ENCODE assay signal across 23 cellular contexts in genomic region chr1:209134001-209134400, GRCh38.
DNase-seq lines count a peak whose midpoint lies in the region; ATAC-seq and TF ChIP-seq lines count a peak whose summit lies in the region.
"Had no signal": no experiment of that assay in that cellular context is flagged by ENCODE, and none has a peak within 500 bp of the region (broad histone marks: within the 10 kb centered on the region; RNA-seq: fewer than 3 reads in every experiment).

No MANE protein-coding gene starts in this region.

- peak overlapping the region; percentile 83 for H3K27ac ChIP-seq in MM.1S (ENCODE audit: low read length)
- H3K27ac ChIP-seq: body of pancreas, C4-2B, SK-N-MC had no signal

- ATAC-seq in GM18873 (IDR thresholded peaks at IDR 0.05; ENCODE audit: low FRiP score, unreplicated experiment) (peak; percentile 83), GM21619 (IDR thresholded peaks at IDR 0.05; ENCODE audit: unreplicated experiment) (peak; percentile 63), GM19328 (IDR thresholded peaks at IDR 0.05; ENCODE audit: unreplicated experiment) (no peak)
- ATAC-seq: body of pancreas; natural killer cell; stimulated activated naive CD8-positive, alpha-beta T cell treated with anti-CD3 and anti-CD28 coated beads, Interleukin-15, amount 100 ng/mL, for 72 hours had no signal

- H3K27ac Mint-ChIP-seq in T-helper 2 cell treated with Interferon-gamma antibody and Interleukin-4, amounts not matched to agents 5 μg/mL and 100 μg/mL, for 36 hours, result no peak overlapping the region
- H3K27ac Mint-ChIP-seq: activated naive CD8-positive, alpha-beta T cell treated with anti-CD3 and anti-CD28 coated beads for 36 hours; natural killer cell; stimulated activated naive CD8-positive, alpha-beta T cell treated with anti-CD3 and anti-CD28 coated beads, Interleukin-15, amount 100 ng/mL, for 72 hours had no signal

- no peak overlapping the region for H3K4me3 Mint-ChIP-seq in T-helper 2 cell treated with Interferon-gamma antibody and Interleukin-4, amounts not matched to agents 5 μg/mL and 100 μg/mL, for 36 hours
- H3K4me3 Mint-ChIP-seq: activated naive CD8-positive, alpha-beta T cell treated with anti-CD3 and anti-CD28 coated beads for 36 hours; natural killer cell; stimulated activated naive CD8-positive, alpha-beta T cell treated with anti-CD3 and anti-CD28 coated beads, Interleukin-15, amount 100 ng/mL, for 72 hours had no signal

- H3K9ac ChIP-seq in MM.1S (ENCODE audit: low read length), result peak overlapping the region; percentile 26; the same call in 1 of the 2 replicates

- DNase-seq in GM12865 (ENCODE audit: low read depth) (peak; percentile 83), MM.1S (peak; percentile 65), GF-D8 (lab: John Stamatoyannopoulos, UW) (no peak), foreskin melanocyte (no peak)
- DNase-seq in T-helper 2 cell treated with Interferon-gamma antibody and Interleukin-4, amounts not matched to agents 5 μg/mL and 100 μg/mL, for 36 hours (ENCODE audit: low spot score), result no peak
- DNase-seq: ACHN; activated CD4-positive, CD25-positive, alpha-beta regulatory T cell treated with anti-CD3 and anti-CD28 coated beads, Interleukin-2, amount 50 U/mL, for 72 hours; activated naive CD8-positive, alpha-beta T cell treated with anti-CD3 and anti-CD28 coated beads for 36 hours; body of pancreas; GDM1; hippocampal formation; mesenchymal stem cell; natural killer cell; NCI-H1092; NCI-H2107; stimulated activated CD4-positive, alpha-beta T cell treated with anti-CD3 and anti-CD28 coated beads, Interleukin-2, amount 100 ng/mL, for 24 hours; stimulated activated naive CD8-positive, alpha-beta T cell treated with anti-CD3 and anti-CD28 coated beads, Interleukin-15, amount 100 ng/mL, for 72 hours; T-helper 9 cell had no signal

- H3F3A ChIP-seq in MM.1S (ENCODE audit: insufficient read depth, low read length), result peaks cover 39% of the 10 kb centered on the region

- H3K4me1 ChIP-seq in MM.1S (ENCODE audit: low read length), result peaks cover 42% of the 10 kb centered on the region
- H3K4me1 ChIP-seq: body of pancreas had no signal

- H3K4me3 ChIP-seq in GM12865 (ENCODE audit: low read depth, low read length) (no peak overlapping the region), MM.1S (ENCODE audit: low read length) (no peak overlapping the region)
- H3K4me3 ChIP-seq: body of pancreas, SK-N-MC had no signal

- no peaks in the 10 kb centered on the region for H3K4me1 Mint-ChIP-seq in T-helper 2 cell treated with Interferon-gamma antibody and Interleukin-4, amounts not matched to agents 5 μg/mL and 100 μg/mL, for 36 hours (ENCODE audit: low read depth)
- H3K4me1 Mint-ChIP-seq: activated naive CD8-positive, alpha-beta T cell treated with anti-CD3 and anti-CD28 coated beads for 36 hours; natural killer cell; stimulated activated naive CD8-positive, alpha-beta T cell treated with anti-CD3 and anti-CD28 coated beads, Interleukin-15, amount 100 ng/mL, for 72 hours had no signal

- H3K27me3 Mint-ChIP-seq in T-helper 2 cell treated with Interferon-gamma antibody and Interleukin-4, amounts not matched to agents 5 μg/mL and 100 μg/mL, for 36 hours (ENCODE audit: low read depth), result no peaks in the 10 kb centered on the region
- H3K27me3 Mint-ChIP-seq: activated naive CD8-positive, alpha-beta T cell treated with anti-CD3 and anti-CD28 coated beads for 36 hours; stimulated activated naive CD8-positive, alpha-beta T cell treated with anti-CD3 and anti-CD28 coated beads, Interleukin-15, amount 100 ng/mL, for 72 hours had no signal

- H3K36me3 ChIP-seq in MM.1S (replicated peaks; ENCODE audit: insufficient read depth, low read length), result 0 out of 2 replicates have a peak, but pooled peaks cover 2% of the 10 kb centered on the region

- no peaks in the 10 kb centered on the region for H3K9me3 ChIP-seq in MM.1S (replicated peaks; ENCODE audit: insufficient read depth, low read length)
- H3K9me3 ChIP-seq: body of pancreas had no signal

- no peaks in the 10 kb centered on the region for H4K20me1 ChIP-seq in MM.1S (ENCODE audit: insufficient read depth, low read length)

- peak overlapping the region; percentile 25; the same call in 1 of the 2 replicates for H2AFZ ChIP-seq in MM.1S (ENCODE audit: low read length)

- H3K36me3 Mint-ChIP-seq in T-helper 2 cell treated with Interferon-gamma antibody and Interleukin-4, amounts not matched to agents 5 μg/mL and 100 μg/mL, for 36 hours (ENCODE audit: low read depth), result no peaks in the 10 kb centered on the region
- H3K36me3 Mint-ChIP-seq: activated naive CD8-positive, alpha-beta T cell treated with anti-CD3 and anti-CD28 coated beads for 36 hours; natural killer cell had no signal

- H3K9me2 ChIP-seq in MM.1S (replicated peaks; ENCODE audit: insufficient read depth, low read length), result no peaks in the 10 kb centered on the region

- peak overlapping the region; percentile 14 for H3K4me2 ChIP-seq in MM.1S (ENCODE audit: low read depth, low read length)

- no peaks in the 10 kb centered on the region for H3K9me3 Mint-ChIP-seq in T-helper 2 cell treated with Interferon-gamma antibody and Interleukin-4, amounts not matched to agents 5 μg/mL and 100 μg/mL, for 36 hours
- H3K9me3 Mint-ChIP-seq: stimulated activated naive CD8-positive, alpha-beta T cell treated with anti-CD3 and anti-CD28 coated beads, Interleukin-15, amount 100 ng/mL, for 72 hours had no signal

- no peaks in the 10 kb centered on the region for H3K27me3 ChIP-seq in MM.1S (replicated peaks; ENCODE audit: insufficient read depth, low read length)
- H3K27me3 ChIP-seq: body of pancreas had no signal

- H3K79me2 ChIP-seq in MM.1S (ENCODE audit: low read length), result no peaks in the 10 kb centered on the region

- TF ChIP-seq CTCF in GM12865 (IDR thresholded peaks at IDR 0.05; ENCODE audit: insufficient read depth, low read depth, low read length, missing control alignments) (no peak), MM.1S (IDR thresholded peaks at IDR 0.05; ENCODE audit: low read length) (no peak)

Comparison
In these comparisons a context has a peak if more than half of its experiments do, and no peak if none do; other contexts are left out.
1. DNase-seq: peak in GM12865 (single experiment) and MM.1S (single experiment); none in GF-D8 (single experiment), T-helper 2 cell treated with Interferon-gamma antibody and Interleukin-4, amounts not matched to agents 5 μg/mL and 100 μg/mL, for 36 hours (single experiment) and foreskin melanocyte (single experiment).